1 cellular context compared by ENCODE assay signal in the genomic region with DNA sequence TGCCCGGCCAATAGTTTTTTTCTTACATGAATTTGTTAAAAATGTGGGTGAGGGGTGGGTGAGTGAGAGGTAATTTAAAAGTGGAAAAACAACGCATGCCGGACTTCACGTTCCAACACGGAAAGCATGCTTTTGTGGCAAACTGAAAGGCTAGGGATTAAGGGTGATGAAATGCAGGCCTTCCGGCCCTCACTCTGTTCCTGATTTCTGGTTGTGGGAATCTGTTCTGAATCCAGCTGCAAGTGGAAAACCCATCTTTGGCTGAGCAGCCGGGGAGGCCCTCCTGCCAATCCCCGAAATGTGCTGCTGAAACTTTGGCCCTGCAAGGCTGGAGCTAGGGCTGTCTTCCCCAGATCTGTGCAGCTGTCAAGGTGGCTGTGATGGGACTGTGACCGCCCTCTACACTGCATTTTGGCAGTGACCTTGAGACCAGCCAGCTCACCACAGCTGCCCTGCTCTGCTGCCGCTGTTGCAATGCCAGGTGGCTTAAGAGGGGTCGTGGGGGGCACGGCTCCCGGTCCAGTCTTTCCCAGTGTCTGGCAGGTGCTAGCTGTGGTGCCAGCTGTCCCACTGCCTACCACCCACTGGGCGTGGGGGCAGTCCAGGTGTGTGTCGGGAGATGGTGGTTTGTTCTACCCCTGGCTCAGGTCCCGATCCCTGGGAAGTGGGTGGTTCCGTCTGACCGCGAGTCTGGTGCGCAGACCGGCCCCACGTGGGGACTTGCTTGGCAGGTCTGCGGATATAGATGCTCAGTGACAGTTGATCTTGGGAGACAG.
TF ChIP-seq lines count a peak whose summit lies in the region.

No MANE protein-coding gene starts in this region.

TF ChIP-seq in H1, 55 proteins besides CTCF, POLR2A, EP300 and RAD21 (continued from another document):
- TF ChIP-seq, protein P1, sequence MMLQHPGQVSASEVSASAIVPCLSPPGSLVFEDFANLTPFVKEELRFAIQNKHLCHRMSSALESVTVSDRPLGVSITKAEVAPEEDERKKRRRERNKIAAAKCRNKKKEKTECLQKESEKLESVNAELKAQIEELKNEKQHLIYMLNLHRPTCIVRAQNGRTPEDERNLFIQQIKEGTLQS (IDR thresholded peaks at IDR 0.05; ENCODE audit: insufficient read depth, low read depth, low read length), result no peak
- TF ChIP-seq SIN3A (conservative IDR thresholded peaks at IDR 0.05 in 1 of 2, IDR thresholded peaks at IDR 0.05 in 1 of 2; ENCODE audit: low read depth in 1 of 2, low read length in 2 of 2) (0 out of 4 replicates have a peak, but pooled peaks have one; percentile 24 to 37), GABPA (IDR thresholded peaks at IDR 0.05; ENCODE audit: borderline replicate concordance, insufficient read depth, low read length) (no peak), KDM4A (IDR thresholded peaks at IDR 0.05; ENCODE audit: low read depth, low read length, severe bottlenecking) (no peak)
- TF ChIP-seq, protein P2, sequence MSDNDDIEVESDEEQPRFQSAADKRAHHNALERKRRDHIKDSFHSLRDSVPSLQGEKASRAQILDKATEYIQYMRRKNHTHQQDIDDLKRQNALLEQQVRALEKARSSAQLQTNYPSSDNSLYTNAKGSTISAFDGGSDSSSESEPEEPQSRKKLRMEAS (IDR thresholded peaks at IDR 0.05), result peak; percentile 32; the same call in 1 of the 2 replicates
